ENCODE assay signal across 8 cellular contexts in genomic region chr18:26405190-26405781, GRCh38.
DNase-seq lines count a peak whose midpoint lies in the region; ATAC-seq and TF ChIP-seq lines count a peak whose summit lies in the region.

No MANE protein-coding gene starts in this region.

- H3K4me1 ChIP-seq in Peyer's patch, result no peaks in the 10 kb centered on the region

- no peaks in the 10 kb centered on the region for H3K27me3 Mint-ChIP-seq in activated CD8-positive, alpha-beta T cell treated with anti-CD3 and anti-CD28 coated beads for 36 hours
- H3K27me3 Mint-ChIP-seq in activated CD8-positive, alpha-beta T cell treated with anti-CD3 and anti-CD28 coated beads, Interleukin-2, amount 10 ng/mL, durations not matched to agents 7 days and 5 days (ENCODE audit: low read depth), result no peaks in the 10 kb centered on the region
- no peaks in the 10 kb centered on the region for H3K27me3 Mint-ChIP-seq in WTC11 (ENCODE audit: low read depth)

- no peaks in the 10 kb centered on the region for H3K36me3 Mint-ChIP-seq in activated CD8-positive, alpha-beta T cell treated with anti-CD3 and anti-CD28 coated beads for 36 hours (ENCODE audit: low read depth)
- H3K36me3 Mint-ChIP-seq in activated CD8-positive, alpha-beta T cell treated with anti-CD3 and anti-CD28 coated beads, Interleukin-2, amount 10 ng/mL, durations not matched to agents 7 days and 5 days (ENCODE audit: low read depth), result no peaks in the 10 kb centered on the region
- no peaks in the 10 kb centered on the region for H3K36me3 Mint-ChIP-seq in WTC11

- peak; percentile 30 for DNase-seq in activated CD8-positive, alpha-beta T cell treated with anti-CD3 and anti-CD28 coated beads for 36 hours
- DNase-seq in activated CD8-positive, alpha-beta T cell treated with anti-CD3 and anti-CD28 coated beads, Interleukin-2, amount 10 ng/mL, durations not matched to agents 7 days and 5 days, result no peak
- DNase-seq in H7 (peak; percentile 34), LHCN-M2 (ENCODE audit: low read depth) (peak; percentile 31), WTC11 (ENCODE audit: low spot score) (peak; percentile 31), iris pigment epithelial cell (ENCODE audit: low read depth) (peak; percentile 48), Peyer's patch (no peak)
- DNase-seq in stimulated activated CD4-positive, alpha-beta T cell treated with anti-CD3 and anti-CD28 coated beads, Interleukin-4, amount 100 ng/mL, for 24 hours, result no peak

- POLR2A ChIA-PET in activated CD8-positive, alpha-beta T cell treated with anti-CD3 and anti-CD28 coated beads for 36 hours (lab: Charles Lee), result no interaction called here
- POLR2A ChIA-PET in activated CD8-positive, alpha-beta T cell treated with anti-CD3 and anti-CD28 coated beads, Interleukin-2, amount 10 ng/mL, durations not matched to agents 7 days and 5 days (lab: Charles Lee), result no interaction called here
- POLR2A ChIA-PET in WTC11 (lab: Charles Lee), result interaction anchor here (1.6 kb wide), 1 partner anchor 142 kb away, joined by 3 read pairs; no protein-coding TSS in a partner anchor

- H3K36me3 ChIP-seq in H7 (replicated peaks; ENCODE audit: control insufficient read depth, insufficient read depth, low read length), result no peaks in the 10 kb centered on the region
- no peaks in the 10 kb centered on the region for H3K36me3 ChIP-seq in Peyer's patch

- H3K27me3 ChIP-seq in H7 (ENCODE audit: control insufficient read depth, insufficient read depth, low read length) (no peaks in the 10 kb centered on the region), Peyer's patch (no peaks in the 10 kb centered on the region)

- no peak overlapping the region for H3K27ac Mint-ChIP-seq in activated CD8-positive, alpha-beta T cell treated with anti-CD3 and anti-CD28 coated beads for 36 hours
- H3K27ac Mint-ChIP-seq in activated CD8-positive, alpha-beta T cell treated with anti-CD3 and anti-CD28 coated beads, Interleukin-2, amount 10 ng/mL, durations not matched to agents 7 days and 5 days, result no peak overlapping the region
- no peak overlapping the region for H3K27ac Mint-ChIP-seq in WTC11

- no peaks in the 10 kb centered on the region for H3K4me1 Mint-ChIP-seq in activated CD8-positive, alpha-beta T cell treated with anti-CD3 and anti-CD28 coated beads for 36 hours (ENCODE audit: low read depth)
- H3K4me1 Mint-ChIP-seq in activated CD8-positive, alpha-beta T cell treated with anti-CD3 and anti-CD28 coated beads, Interleukin-2, amount 10 ng/mL, durations not matched to agents 7 days and 5 days (ENCODE audit: low read depth), result no peaks in the 10 kb centered on the region
- peaks cover 37% of the 10 kb centered on the region for H3K4me1 Mint-ChIP-seq in WTC11

- H3K4me3 ChIP-seq in H7 (ENCODE audit: insufficient read depth, low read depth, low read length), result no peak overlapping the region
- H3K4me3 ChIP-seq in Peyer's patch, result no peak overlapping the region

- no peaks in the 10 kb centered on the region for H3K9me3 ChIP-seq in Peyer's patch

- no peak overlapping the region for H3K4me3 Mint-ChIP-seq in activated CD8-positive, alpha-beta T cell treated with anti-CD3 and anti-CD28 coated beads for 36 hours
- H3K4me3 Mint-ChIP-seq in activated CD8-positive, alpha-beta T cell treated with anti-CD3 and anti-CD28 coated beads, Interleukin-2, amount 10 ng/mL, durations not matched to agents 7 days and 5 days, result no peak overlapping the region
- H3K4me3 Mint-ChIP-seq in WTC11, result no peak overlapping the region

- no peak for ATAC-seq in activated CD8-positive, alpha-beta T cell treated with anti-CD3 and anti-CD28 coated beads for 36 hours
- ATAC-seq in activated CD8-positive, alpha-beta T cell treated with anti-CD3 and anti-CD28 coated beads, Interleukin-2, amount 10 ng/mL, durations not matched to agents 7 days and 5 days, result no peak
- peak; percentile 74 for ATAC-seq in WTC11

- H3K9me3 Mint-ChIP-seq in activated CD8-positive, alpha-beta T cell treated with anti-CD3 and anti-CD28 coated beads for 36 hours, result no peaks in the 10 kb centered on the region
- no peaks in the 10 kb centered on the region for H3K9me3 Mint-ChIP-seq in activated CD8-positive, alpha-beta T cell treated with anti-CD3 and anti-CD28 coated beads, Interleukin-2, amount 10 ng/mL, durations not matched to agents 7 days and 5 days (ENCODE audit: insufficient read depth)
- no peaks in the 10 kb centered on the region for H3K9me3 Mint-ChIP-seq in WTC11

- no peak for TF ChIP-seq POLR2A in Peyer's patch (IDR thresholded peaks at IDR 0.05)

- intact Hi-C loops in activated CD8-positive, alpha-beta T cell treated with anti-CD3 and anti-CD28 coated beads for 36 hours (cut with micrococcal nuclease), result loop anchor here (10.0 kb wide), 1 partner anchor 240 kb away; no protein-coding TSS in a partner anchor

- TF ChIP-seq CTCF in activated CD8-positive, alpha-beta T cell treated with anti-CD3 and anti-CD28 coated beads for 36 hours (IDR thresholded peaks at IDR 0.05), result no peak
- TF ChIP-seq CTCF in WTC11 (IDR thresholded peaks at IDR 0.05) (no peak), Peyer's patch (IDR thresholded peaks at IDR 0.05) (peak in 2 of 6 experiments; percentile 14 to 18)

- H3K27ac ChIP-seq in Peyer's patch, result no peak overlapping the region

- CTCF ChIA-PET in activated CD8-positive, alpha-beta T cell treated with anti-CD3 and anti-CD28 coated beads for 36 hours (lab: Charles Lee), result interaction anchor here (1.4 kb wide), 1 partner anchor 242 kb away, joined by 5 read pairs; no protein-coding TSS in a partner anchor
- CTCF ChIA-PET in activated CD8-positive, alpha-beta T cell treated with anti-CD3 and anti-CD28 coated beads, Interleukin-2, amount 10 ng/mL, durations not matched to agents 7 days and 5 days (lab: Charles Lee), result interaction anchor here (1.8 kb wide), 1 partner anchor 22 kb away, joined by 5 read pairs; no protein-coding TSS in a partner anchor
- CTCF ChIA-PET in WTC11 (lab: Charles Lee), result interaction anchor here (0.6 to 3.0 kb wide), 18 partner anchors 9 to 244 kb away, joined by 3 to 30 read pairs (median 4); partner anchors contain the start of gene KCTD1

TF ChIP-seq in WTC11, 78 proteins besides CTCF, POLR2A, EP300 and RAD21 (continues in another document):
- no peak for TF ChIP-seq HMGA2 (CRISPR knock-in tag; IDR thresholded peaks at IDR 0.05)
- TF ChIP-seq ZNF416 (CRISPR knock-in tag; IDR thresholded peaks at IDR 0.05), result no peak
- no peak for TF ChIP-seq FOXJ3 (CRISPR knock-in tag; IDR thresholded peaks at IDR 0.05; ENCODE audit: borderline replicate concordance)
- TF ChIP-seq NFATC4 (CRISPR knock-in tag; IDR thresholded peaks at IDR 0.05), result no peak
- TF ChIP-seq ZNF263 (CRISPR knock-in tag; IDR thresholded peaks at IDR 0.05; ENCODE audit: low read depth), result no peak
- TF ChIP-seq ZMAT4 (CRISPR knock-in tag; IDR thresholded peaks at IDR 0.05), result no peak
- TF ChIP-seq ZNF532 (CRISPR knock-in tag; IDR thresholded peaks at IDR 0.05; ENCODE audit: borderline replicate concordance), result no peak
- no peak for TF ChIP-seq GTF2I (CRISPR knock-in tag; conservative IDR thresholded peaks at IDR 0.05)
- no peak for TF ChIP-seq ATF6 (CRISPR knock-in tag; IDR thresholded peaks at IDR 0.05)

Comparison
In these comparisons a context has a peak if more than half of its experiments do, and no peak if none do; other contexts are left out.
1. DNase-seq: peak in activated CD8-positive, alpha-beta T cell treated with anti-CD3 and anti-CD28 coated beads for 36 hours (single experiment), H7 (single experiment), LHCN-M2 (single experiment), WTC11 (single experiment) and iris pigment epithelial cell (single experiment); none in activated CD8-positive, alpha-beta T cell treated with anti-CD3 and anti-CD28 coated beads, Interleukin-2, amount 10 ng/mL, durations not matched to agents 7 days and 5 days (single experiment), Peyer's patch (0 of 3) and stimulated activated CD4-positive, alpha-beta T cell treated with anti-CD3 and anti-CD28 coated beads, Interleukin-4, amount 100 ng/mL, for 24 hours (single experiment).